ENCODE assay signal across 9 cellular contexts in genomic region chr10:15169555-15170407, GRCh38. TPM values are rescaled to one million over a fixed set of nuclear protein-coding genes. Genes with fewer than 3 reads are reported as not detected.
DNase-seq lines count a peak whose midpoint lies in the region; ATAC-seq and TF ChIP-seq lines count a peak whose summit lies in the region.
"Had no signal": no experiment of that assay in that cellular context is flagged by ENCODE, and none has a peak within 500 bp of the region (broad histone marks: within the 10 kb centered on the region; RNA-seq: fewer than 3 reads in every experiment).

No MANE protein-coding gene starts in this region.

- peak overlapping the region; percentile 81 for H3K4me2 ChIP-seq in smooth muscle cell

- no peaks in the 10 kb centered on the region for H3K36me3 ChIP-seq in duodenal mucosa (ENCODE audit: control insufficient read depth in 1 of 2, insufficient read depth in 2 of 2, low read length in 2 of 2)
- no peaks in the 10 kb centered on the region for H3K36me3 ChIP-seq in smooth muscle cell (ENCODE audit: low read depth)
- H3K36me3 ChIP-seq in HAP-1 (replicated peaks) = no peaks in the 10 kb centered on the region

- CTCF ChIA-PET in WTC11 (lab: Charles Lee) = interaction anchor here (0.6 to 2.1 kb wide), 4 partner anchors 64 to 1299 kb away, joined by 3 to 8 read pairs (median 5); partner anchors contain the start of gene FAM171A1

- WGBS in smooth muscle cell (ENCODE audit: low lambda C conversion rate) = 87% methylated on average over 16 of the region's 16 CpGs

- TF ChIP-seq CTCF in WTC11 (IDR thresholded peaks at IDR 0.05) (no peak), smooth muscle cell (IDR thresholded peaks at IDR 0.05; ENCODE audit: borderline replicate concordance, insufficient read depth, poor library complexity, severe bottlenecking) (no peak)

- no peaks in the 10 kb centered on the region for H3K27me3 ChIP-seq in duodenal mucosa (ENCODE audit: control insufficient read depth in 1 of 2, insufficient read depth in 2 of 2, low read length in 2 of 2)
- H3K27me3 ChIP-seq in smooth muscle cell (ENCODE audit: low read depth) = no peaks in the 10 kb centered on the region
- no peaks in the 10 kb centered on the region for H3K27me3 ChIP-seq in HAP-1 (ENCODE audit: low read depth)

- H3K4me3 ChIP-seq in duodenal mucosa (ENCODE audit: low read depth in 1 of 2, low read length in 2 of 2) (peak overlapping the region; percentile 53 to 57), smooth muscle cell (no peak overlapping the region), HAP-1 (no peak overlapping the region)

- H3K4me1 ChIP-seq in duodenal mucosa (ENCODE audit: control insufficient read depth in 1 of 2, insufficient read depth in 2 of 2, low read length in 2 of 2) (peaks cover 12 to 37% of the 10 kb centered on the region in 2 donors), smooth muscle cell (ENCODE audit: low read depth) (peaks cover 17% of the 10 kb centered on the region), HAP-1 (peaks cover 27% of the 10 kb centered on the region)

- H3K27ac ChIP-seq in duodenal mucosa (ENCODE audit: low read depth, low read length) = no peak overlapping the region
- H3K27ac ChIP-seq in smooth muscle cell (ENCODE audit: low read depth) = no peak overlapping the region
- H3K27ac ChIP-seq: epithelial cell of prostate had no signal

- H3K27me3 Mint-ChIP-seq in WTC11 (ENCODE audit: low read depth) = peaks cover 9% of the 10 kb centered on the region

- H3K27ac Mint-ChIP-seq in WTC11 = no peak overlapping the region

- ATAC-seq in GM21423 (IDR thresholded peaks at IDR 0.05; ENCODE audit: unreplicated experiment) (peak; percentile 20), WTC11 (no peak), GM19397 (IDR thresholded peaks at IDR 0.05; ENCODE audit: unreplicated experiment) (no peak), HG02870 (IDR thresholded peaks at IDR 0.05; ENCODE audit: unreplicated experiment) (no peak)

- peaks cover 10% of the 10 kb centered on the region for H3F3A ChIP-seq in smooth muscle cell (ENCODE audit: low read depth)

- H3K9ac ChIP-seq in duodenal mucosa (ENCODE audit: low read depth in 1 of 2, low read length in 2 of 2) (peak overlapping the region; percentile 9 to 12), smooth muscle cell (ENCODE audit: low read depth) (no peak overlapping the region)

- no peaks in the 10 kb centered on the region for H4K20me1 ChIP-seq in smooth muscle cell (ENCODE audit: low read depth)

- peaks cover 25% of the 10 kb centered on the region for H3K4me1 Mint-ChIP-seq in WTC11

- POLR2A ChIA-PET in WTC11 (lab: Charles Lee) = interaction anchor here (1.4 kb wide), 1 partner anchor 332 kb away, joined by 4 read pairs; the partner anchor contains the start of genes CDNF, HSPA14 and MSANTD7

- no peaks in the 10 kb centered on the region for H3K36me3 Mint-ChIP-seq in WTC11

- H3K9me3 Mint-ChIP-seq in WTC11 = no peaks in the 10 kb centered on the region

- peaks cover 19% of the 10 kb centered on the region for H3K79me2 ChIP-seq in smooth muscle cell (ENCODE audit: low read depth)

- H3K4me3 Mint-ChIP-seq in WTC11 = peak overlapping the region; percentile 50; the same call in 1 of the 2 replicates

- in situ Hi-C loops in HAP-1 (cut with MboI; ENCODE audit: low sequenced_read_pairs) = no loop called here

- H3K9me3 ChIP-seq in duodenal mucosa (ENCODE audit: control insufficient read depth in 1 of 2, low read length in 2 of 2) (no peaks in the 10 kb centered on the region), smooth muscle cell (replicated peaks; ENCODE audit: low read depth) (no peaks in the 10 kb centered on the region), HAP-1 (no peaks in the 10 kb centered on the region)

- DNase-seq in WTC11 (ENCODE audit: low spot score) = no peak
- DNase-seq in smooth muscle cell (lab: John Stamatoyannopoulos, UW; ENCODE audit: unreplicated experiment) = no peak
- DNase-seq in COLO668 (lab: John Stamatoyannopoulos, UW; ENCODE audit: unreplicated experiment) = no peak
- DNase-seq in HAP-1 (ENCODE audit: low spot score in 2 of 2) = no peak

- H2AFZ ChIP-seq in smooth muscle cell (ENCODE audit: low read depth) = peak overlapping the region; percentile 83

TF ChIP-seq in WTC11, 78 proteins besides CTCF, POLR2A, EP300 and RAD21:
- TF ChIP-seq KAT7 (CRISPR knock-in tag; IDR thresholded peaks at IDR 0.05; ENCODE audit: borderline replicate concordance) = no peak
- TF ChIP-seq ZNF671 (CRISPR knock-in tag; IDR thresholded peaks at IDR 0.05) = no peak
- no peak for TF ChIP-seq ETV6 (CRISPR knock-in tag; IDR thresholded peaks at IDR 0.05)

RNA-seq across cellular contexts. Expression of gene NMT2, which starts 1.3 kb away (rescaled TPM):
- total RNA-seq in WTC11 (2021) (9.6 to 11.8 TPM (median 11.7 TPM) in 3 replicates), smooth muscle cell (9.4 and 15.4 TPM in 2 replicates)
- polyA plus RNA-seq in smooth muscle cell = 7.4 and 9.5 TPM in 2 replicates

Comparison
In these comparisons a context has a peak if more than half of its experiments do, and no peak if none do; other contexts are left out.
1. H3K4me3 ChIP-seq: peak in duodenal mucosa (2 of 2); none in smooth muscle cell (single experiment) and HAP-1 (single experiment).